Comparison of ENCODE assay signal across 11 cellular contexts in the genomic region with DNA sequence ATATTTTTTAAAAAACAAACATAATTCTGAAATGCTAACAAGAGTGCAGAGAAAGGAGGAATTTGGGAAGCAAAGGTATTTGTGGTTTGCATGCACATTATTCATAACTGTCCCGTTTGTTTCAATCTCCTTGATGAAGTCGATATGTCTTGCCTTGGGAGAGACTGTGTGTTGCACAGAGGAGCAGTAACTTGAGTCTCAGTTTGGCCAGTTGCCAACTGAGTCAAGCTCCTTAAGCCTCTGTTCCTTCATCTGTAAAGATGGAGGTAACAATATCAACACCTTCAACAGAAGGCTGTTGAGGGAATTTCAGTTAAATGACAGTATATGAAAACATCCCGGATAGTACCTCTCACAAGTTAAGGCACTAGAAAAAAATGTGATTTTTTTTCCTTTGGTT.
DNase-seq lines count a peak whose midpoint lies in the region; ATAC-seq, FAIRE-seq and TF ChIP-seq lines count a peak whose summit lies in the region.
"Had no signal": no experiment of that assay in that cellular context is flagged by ENCODE, and none has a peak within 500 bp of the region (broad histone marks: within the 10 kb centered on the region; RNA-seq: fewer than 3 reads in every experiment).

No MANE protein-coding gene starts in this region.

- H3K9ac ChIP-seq in kidney (ENCODE audit: low read length in 2 of 2): no peak overlapping the region

- no peak for FAIRE-seq in kidney (lab: Jason Lieb, UNC)

- H3K4me3 ChIP-seq in cardiac muscle cell: no peak overlapping the region
- H3K4me3 ChIP-seq in SJCRH30: no peak overlapping the region
- H3K4me3 ChIP-seq in kidney (ENCODE audit: low read length in 2 of 2): no peak overlapping the region
- H3K4me3 ChIP-seq: adrenal gland had no signal

- H3K27me3 ChIP-seq in cardiac muscle cell (no peaks in the 10 kb centered on the region), SJCRH30 (no peaks in the 10 kb centered on the region)
- H3K27me3 ChIP-seq: adrenal gland had no signal

- ATAC-seq in Right ventricle myocardium superior (ENCODE audit: poor library complexity) (no peak), GM21526 (IDR thresholded peaks at IDR 0.05; ENCODE audit: low FRiP score, unreplicated experiment) (no peak)
- ATAC-seq: left colon; stimulated activated naive CD8-positive, alpha-beta T cell treated with anti-CD3 and anti-CD28 coated beads, Interleukin-15, Interleukin-2, amounts not matched to agents 100 U/mL and 50 U/mL, for 24 hours had no signal

- TF ChIP-seq CTCF in cardiac muscle cell (IDR thresholded peaks at IDR 0.05; ENCODE audit: low read depth, low read length) (no peak), kidney (IDR thresholded peaks at IDR 0.05; ENCODE audit: borderline replicate concordance, extremely low read depth, insufficient read depth) (no peak)

- intact Hi-C loops in Right ventricle myocardium superior (cut with DNase I) (no loop called here), kidney (cut with DNase I) (no loop called here)

- no peak overlapping the region for H3K27ac ChIP-seq in cardiac muscle cell
- no peak overlapping the region for H3K27ac ChIP-seq in SJCRH30
- H3K27ac ChIP-seq in kidney (ENCODE audit: low read depth in 2 of 2, low read length in 2 of 2): no peak overlapping the region
- H3K27ac ChIP-seq: adrenal gland had no signal

- H3K9me3 ChIP-seq in cardiac muscle cell (ENCODE audit: low read depth) (no peaks in the 10 kb centered on the region), SJCRH30 (replicated peaks) (no peaks in the 10 kb centered on the region), kidney (ENCODE audit: control insufficient read depth in 1 of 2, low read length in 2 of 2) (no peaks in the 10 kb centered on the region)
- H3K9me3 ChIP-seq: adrenal gland had no signal

- DNase-seq in cardiac muscle cell (ENCODE audit: low read depth in 1 of 2, low spot score in 1 of 2) (peak; percentile 27 to 51), Right ventricle myocardium superior (no peak), SJCRH30 (peak; percentile 10 to 61), fibroblast of peridontal ligament (ENCODE audit: extremely low read depth) (peak; percentile 49), epidermal melanocyte (ENCODE audit: insufficient read length, low spot score) (no peak), kidney (no peak)
- no peak for DNase-seq in activated effector memory CD4-positive, alpha-beta T cell treated with anti-CD3 and anti-CD28 coated beads, Interleukin-2, amount 50 U/mL, for 16 hours
- DNase-seq: adrenal gland; left colon; stimulated activated naive CD8-positive, alpha-beta T cell treated with anti-CD3 and anti-CD28 coated beads, Interleukin-15, Interleukin-2, amounts not matched to agents 100 U/mL and 50 U/mL, for 24 hours had no signal

- H3K4me1 ChIP-seq in cardiac muscle cell (ENCODE audit: low read depth): no peaks in the 10 kb centered on the region
- H3K4me1 ChIP-seq in SJCRH30: no peaks in the 10 kb centered on the region; the same call in 1 of the 2 replicates
- H3K4me1 ChIP-seq in kidney (ENCODE audit: control insufficient read depth in 1 of 2, insufficient read depth in 1 of 2, low read depth in 1 of 2, low read length in 2 of 2): no peaks in the 10 kb centered on the region
- H3K4me1 ChIP-seq: adrenal gland had no signal

- H3K36me3 ChIP-seq in cardiac muscle cell (no peaks in the 10 kb centered on the region), SJCRH30 (no peaks in the 10 kb centered on the region), kidney (ENCODE audit: control insufficient read depth in 1 of 2, insufficient read depth in 2 of 2, low read length in 2 of 2) (no peaks in the 10 kb centered on the region)
- H3K36me3 ChIP-seq: adrenal gland had no signal

Comparison
In these comparisons a context has a peak if more than half of its experiments do, and no peak if none do; other contexts are left out.
1. DNase-seq: peak in cardiac muscle cell (2 of 2), SJCRH30 (2 of 2) and fibroblast of peridontal ligament (single experiment); none in Right ventricle myocardium superior (single experiment), epidermal melanocyte (single experiment), activated effector memory CD4-positive, alpha-beta T cell treated with anti-CD3 and anti-CD28 coated beads, Interleukin-2, amount 50 U/mL, for 16 hours (single experiment) and kidney (single experiment).